Comparison of ENCODE assay signal across 33 cellular contexts in the genomic region with DNA sequence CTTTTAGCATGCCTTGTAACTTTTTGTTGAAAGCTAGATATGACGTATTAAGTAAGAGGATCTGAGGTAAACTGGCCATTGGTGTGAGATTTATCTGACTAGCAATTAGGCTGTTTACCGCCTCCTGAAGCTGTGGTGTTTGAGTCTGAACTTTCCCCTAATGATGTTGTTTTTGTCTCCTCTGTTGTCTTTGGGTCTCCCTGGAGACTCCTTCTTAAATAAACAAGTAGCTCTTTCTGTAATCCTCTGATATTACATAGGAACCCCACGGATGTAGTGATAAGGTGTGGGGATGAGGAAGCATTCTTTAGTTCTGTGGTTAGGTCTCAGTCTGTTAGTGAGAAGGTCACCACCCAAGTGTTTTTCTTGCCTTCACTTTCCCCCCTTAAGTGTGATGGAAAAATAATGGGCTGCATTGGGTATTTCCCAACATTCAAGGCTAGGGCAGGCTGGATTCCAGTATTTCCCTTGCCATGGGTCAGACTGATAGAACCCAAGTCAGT. TPM values are rescaled to one million over a fixed set of nuclear protein-coding genes. Genes with fewer than 3 reads are reported as not detected.
"Had no signal": no experiment of that assay in that cellular context is flagged by ENCODE, and none has a peak within 500 bp of the region (broad histone marks: within the 10 kb centered on the region; RNA-seq: fewer than 3 reads in every experiment).

No MANE protein-coding gene starts in this region.

- H2AFZ ChIP-seq: neural progenitor cell, parathyroid adenoma had no signal

- H3K4me2 ChIP-seq: neural progenitor cell, smooth muscle cell had no signal

- H3K79me2 ChIP-seq: parathyroid adenoma had no signal

- H3K27me3 ChIP-seq: neural progenitor cell, ovary, suprapubic skin, testis, uterus had no signal

- ATAC-seq: natural killer cell; psoas muscle; right cardiac atrium; sciatic nerve; stimulated activated memory B cell treated with anti-CD40 and anti-IgM and Interleukin-4, amounts not matched to agents 10 μg/mL and 1 μg/mL and 100 μg/mL, for 72 hours; stimulated activated naive CD8-positive, alpha-beta T cell treated with anti-CD3 and anti-CD28 coated beads, Interleukin-15, amount 100 ng/mL, for 72 hours; stimulated activated naive CD8-positive, alpha-beta T cell treated with anti-CD3 and anti-CD28 coated beads, Interleukin-15, Interleukin-2, amounts not matched to agents 100 U/mL and 50 U/mL, for 24 hours; upper lobe of right lung had no signal

- H3K36me3 ChIP-seq: neural progenitor cell, ovary, spleen, suprapubic skin, tibial artery, transverse colon, upper lobe of right lung, uterus had no signal

- H3K4me1 ChIP-seq: neural progenitor cell, parathyroid adenoma, psoas muscle, spleen, suprapubic skin, testis, tibial artery, transverse colon, upper lobe of right lung, uterus had no signal

- H3K9me3 ChIP-seq: suprapubic skin, testis, tibial artery, transverse colon, upper lobe of right lung, uterus had no signal

- H3K9ac ChIP-seq: neural progenitor cell, parathyroid adenoma had no signal

- H3K27ac ChIP-seq: neural progenitor cell, ovary, parathyroid adenoma, psoas muscle, skin epidermis, spleen, suprapubic skin, testis, tibial artery, transverse colon, upper lobe of right lung, uterus had no signal

- DNase-seq: natural killer cell; occipital lobe; ovary; posterior cingulate gyrus; psoas muscle; right cardiac atrium; spleen; stimulated activated CD4-positive, alpha-beta T cell treated with anti-CD3 and anti-CD28 coated beads, Interleukin-12 subunit alpha, Interleukin-12 subunit beta, amount 100 ng/mL, for 4 hours; stimulated activated CD4-positive, alpha-beta T cell treated with anti-CD3 and anti-CD28 coated beads, Interleukin-1b, Interleukin-23, amount 100 ng/mL, for 48 hours; stimulated activated CD4-positive, alpha-beta T cell treated with anti-CD3 and anti-CD28 coated beads, Interleukin-4, amount 100 ng/mL, for 1 hour; stimulated activated CD4-positive, alpha-beta T cell treated with anti-CD3 and anti-CD28 coated beads, Interleukin-4, amount 100 ng/mL, for 4 hours; stimulated activated CD8-positive, alpha-beta memory T cell treated with anti-CD3 and anti-CD28 coated beads, Interleukin-4, amount 100 ng/mL, for 48 hours; stimulated activated naive CD8-positive, alpha-beta T cell treated with anti-CD3 and anti-CD28 coated beads, Interleukin-15, amount 100 ng/mL, for 72 hours; stimulated activated naive CD8-positive, alpha-beta T cell treated with anti-CD3 and anti-CD28 coated beads, Interleukin-15, Interleukin-2, amounts not matched to agents 100 U/mL and 50 U/mL, for 24 hours; substantia nigra; testis; tibial artery; transverse colon; upper lobe of right lung; uterus had no signal

- H3K4me3 ChIP-seq: neural progenitor cell, ovary, psoas muscle, skin epidermis, smooth muscle cell, spleen, suprapubic skin, testis, tibial artery, transverse colon, upper lobe of right lung, uterus had no signal

RNA-seq across cellular contexts. Expression of a gene that starts 33.0 kb away (rescaled TPM):
- total RNA-seq: natural killer cell, occipital lobe, osteoblast, ovary, progenitor cell of endocrine pancreas, psoas muscle, renal cortical epithelial cell, right cardiac atrium, sciatic nerve, smooth muscle cell, spleen, suprapubic skin, transverse colon, upper lobe of right lung, urinary bladder, uterus had no signal
- polyA plus RNA-seq: neural cell, ovary, psoas muscle, right cardiac atrium, smooth muscle cell, spleen, thymus, urinary bladder had no signal
